ENCODE assay signal across 8 cellular contexts in genomic region chr10:114937962-114938817, GRCh38. TPM values are rescaled to one million over a fixed set of nuclear protein-coding genes. Genes with fewer than 3 reads are reported as not detected.
DNase-seq lines count a peak whose midpoint lies in the region; ATAC-seq, FAIRE-seq and TF ChIP-seq lines count a peak whose summit lies in the region.

Gene TRUB1, plus strand, starts transcription at chr10:114938195. Its CDS starts 59 bp downstream, at chr10:114938254.

- H3K9me3 Mint-ChIP-seq in brain = no peaks in the 10 kb centered on the region

- peak within 1 kb of the TSS; percentile 93 to 99 (median 98) for H3K4me3 Mint-ChIP-seq in brain

- peak within 1 kb of the TSS; percentile 66 for H3K27ac ChIP-seq in 22Rv1
- H3K27ac ChIP-seq in iPS DF 6.9 (ENCODE audit: low read length) = no peak within 1 kb of the TSS
- peak within 1 kb of the TSS; percentile 82 to 94 (median 88) for H3K27ac ChIP-seq in gastrocnemius medialis

- no peak for TF ChIP-seq CTCF in 22Rv1 (IDR thresholded peaks at IDR 0.05)
- no peak for TF ChIP-seq CTCF in brain (conservative IDR thresholded peaks at IDR 0.05)
- TF ChIP-seq CTCF in gastrocnemius medialis (IDR thresholded peaks at IDR 0.05 in 4 of 5, conservative IDR thresholded peaks at IDR 0.05 in 1 of 5) = no peak

- H3K4me1 Mint-ChIP-seq in brain = peaks cover 30% of the 10 kb centered on the region

- peak; percentile 99 for ATAC-seq in GM18520 (IDR thresholded peaks at IDR 0.05; ENCODE audit: unreplicated experiment)
- peak; percentile 100 for ATAC-seq in HG03064 (IDR thresholded peaks at IDR 0.05; ENCODE audit: low read depth, unreplicated experiment)
- ATAC-seq in gastrocnemius medialis = peak; percentile 96 to 99

- H3K36me3 Mint-ChIP-seq in brain = peaks cover 29% of the 10 kb centered on the region

- in situ Hi-C loops in gastrocnemius medialis (cut with MboI; ENCODE audit: low sequenced_read_pairs in 4 of 4) = no loop called here

- FAIRE-seq in TTC549 (lab: Jason Lieb, UNC) = peak; percentile 63

- DNase-seq in NCI-H2107 treated with DMSO at 0.1 percent for 48 hours (lab: John Stamatoyannopoulos, UW; ENCODE audit: unreplicated experiment) = peak; percentile 60
- peak; percentile 92 for DNase-seq in iPS DF 6.9 (ENCODE audit: low read depth, low spot score)
- peak; percentile 93 to 94 for DNase-seq in gastrocnemius medialis

- WGBS in iPS DF 6.9 (ENCODE audit: insufficient coverage, insufficient read length) = no CpG with 5 or more reads among the region's 45 CpGs

- H3K9me3 ChIP-seq in iPS DF 6.9 (ENCODE audit: control insufficient read depth, insufficient read depth, low read length) = no peaks in the 10 kb centered on the region
- H3K9me3 ChIP-seq in gastrocnemius medialis = no peaks in the 10 kb centered on the region

- TF ChIP-seq POLR2A in gastrocnemius medialis (IDR thresholded peaks at IDR 0.05) = peak; percentile 43 to 48

- intact Hi-C loops in gastrocnemius medialis (cut with DNase I; ENCODE audit: low total_unique reads) = loop anchor here (10.0 kb wide), 1 partner anchor 113 kb away; the partner anchor contains the start of gene FHIP2A

- H3K27me3 ChIP-seq in iPS DF 6.9 (ENCODE audit: control insufficient read depth, insufficient read depth, low read length) = no peaks in the 10 kb centered on the region
- H3K27me3 ChIP-seq in gastrocnemius medialis = no peaks in the 10 kb centered on the region

- peaks cover 11% of the 10 kb centered on the region for H3K27me3 Mint-ChIP-seq in brain

- H3K27ac Mint-ChIP-seq in brain = peak within 1 kb of the TSS; percentile 96 to 100 (median 99)

- H3K4me3 ChIP-seq in iPS DF 6.9 (ENCODE audit: low read length) (peak within 1 kb of the TSS; percentile 72), gastrocnemius medialis (peak within 1 kb of the TSS; percentile 79 to 91 (median 84))

- H3K4me1 ChIP-seq in iPS DF 6.9 (ENCODE audit: control insufficient read depth, insufficient read depth, low read length) (no peaks in the 10 kb centered on the region), gastrocnemius medialis (peaks cover 23 to 39% of the 10 kb centered on the region in 2 donors)

- H3K36me3 ChIP-seq in iPS DF 6.9 (ENCODE audit: control insufficient read depth, insufficient read depth, low read length) = peaks cover 1% of the 10 kb centered on the region; the same call in 1 of the 2 replicates
- peaks cover 0 to 15% of the 10 kb centered on the region in 2 donors for H3K36me3 ChIP-seq in gastrocnemius medialis

RNA-seq across cellular contexts. Expression of gene TRUB1, which starts in this region (rescaled TPM):
- polyA plus RNA-seq in brain (ENCODE audit: insufficient read depth, low read depth, low replicate concordance) = 11.6 TPM
- 10 to 100 TPM in 2 of 4 donors, 1 to 10 TPM in 2; 8.5 to 16.5 (median 10.3) TPM for total RNA-seq in gastrocnemius medialis
